ENCODE assay signal across 8 cellular contexts in genomic region chr19:23823952-23824389, GRCh38.
DNase-seq lines count a peak whose midpoint lies in the region; ATAC-seq and TF ChIP-seq lines count a peak whose summit lies in the region.

No MANE protein-coding gene starts in this region.

- H3K36me3 ChIP-seq in ovary, result no peaks in the 10 kb centered on the region

- WGBS in ovary, 3 donors, result 0 to 4% (median 3%) methylated on average over 2 of the region's 2 CpGs

- H3K4me3 ChIP-seq in ovary, result no peak overlapping the region

- intact Hi-C loops in ovary (cut with DNase I), result no loop called here

- no peak overlapping the region for H3K27ac ChIP-seq in ovary

- H3K9me3 ChIP-seq in ovary, result peaks cover 0 to 10% of the 10 kb centered on the region in 2 donors

- no peak for TF ChIP-seq EP300 in ovary (IDR thresholded peaks at IDR 0.05)

- no peak for TF ChIP-seq POLR2A in ovary (IDR thresholded peaks at IDR 0.05)

- no peak for TF ChIP-seq CTCF in ovary (IDR thresholded peaks at IDR 0.05)

- H3K4me1 ChIP-seq in ovary (ENCODE audit: insufficient read depth), result no peaks in the 10 kb centered on the region

- DNase-seq in D341Med (ENCODE audit: low spot score), result peak; percentile 39
- DNase-seq in RKO (ENCODE audit: low spot score), result peak; percentile 81
- peak; percentile 56 for DNase-seq in germinal center (ENCODE audit: low spot score)
- DNase-seq in ovary, result no peak

- H3K27me3 ChIP-seq in ovary, result no peaks in the 10 kb centered on the region

- ATAC-seq in GM21423 (IDR thresholded peaks at IDR 0.05; ENCODE audit: unreplicated experiment) (peak; percentile 51), GM19397 (IDR thresholded peaks at IDR 0.05; ENCODE audit: unreplicated experiment) (no peak), HG02981 (IDR thresholded peaks at IDR 0.05; ENCODE audit: unreplicated experiment) (no peak), HG03045 (IDR thresholded peaks at IDR 0.05; ENCODE audit: unreplicated experiment) (no peak)

Comparison
In these comparisons a context has a peak if more than half of its experiments do, and no peak if none do; other contexts are left out.
1. DNase-seq: peak in D341Med (single experiment), RKO (single experiment) and germinal center (single experiment); none in ovary (0 of 5).